ENCODE assay signal across 11 cellular contexts in the genomic region with DNA sequence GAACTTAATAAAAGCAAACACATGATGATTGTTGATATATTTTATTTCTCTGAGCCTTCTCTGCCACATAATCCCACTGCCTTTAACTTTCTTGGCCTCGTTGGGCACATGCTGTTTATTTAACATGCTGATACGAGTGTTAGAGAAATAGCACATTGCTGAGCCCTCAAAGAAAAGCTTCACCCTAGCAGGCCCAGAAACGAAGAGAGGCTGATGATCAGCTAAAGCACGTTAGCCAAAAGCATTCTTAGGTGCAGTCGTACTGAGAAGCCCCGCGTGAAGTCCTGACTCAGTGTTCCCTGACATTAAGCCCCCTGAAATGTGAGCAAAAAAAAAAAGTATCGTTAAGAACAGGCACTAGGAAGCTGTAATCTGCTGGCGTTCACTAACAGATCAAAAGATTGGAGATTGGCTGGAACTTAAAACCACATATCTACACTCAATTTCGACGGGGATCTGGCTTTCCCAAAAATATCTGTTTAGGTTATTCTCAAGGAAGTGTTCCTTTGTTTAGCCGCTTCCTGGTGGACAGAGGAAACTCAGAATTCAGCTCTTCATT.
DNase-seq lines count a peak whose midpoint lies in the region; ATAC-seq and TF ChIP-seq lines count a peak whose summit lies in the region.
"Had no signal": no experiment of that assay in that cellular context is flagged by ENCODE, and none has a peak within 500 bp of the region (broad histone marks: within the 10 kb centered on the region; RNA-seq: fewer than 3 reads in every experiment).

No MANE protein-coding gene starts in this region.

- no peak for TF ChIP-seq POLR2A in uterus (IDR thresholded peaks at IDR 0.05)

- no peaks in the 10 kb centered on the region for H3K9me2 ChIP-seq in GM23338 (ENCODE audit: insufficient read depth)

- H3K36me3 ChIP-seq in GM23338 (ENCODE audit: insufficient read depth) (no peaks in the 10 kb centered on the region), SJCRH30 (peaks cover 9% of the 10 kb centered on the region), fibroblast of lung (ENCODE audit: control insufficient read depth, insufficient read depth, low read length) (no peaks in the 10 kb centered on the region), smooth muscle cell (ENCODE audit: low read depth) (no peaks in the 10 kb centered on the region), uterus (no peaks in the 10 kb centered on the region)

- DNase-seq in GM23338 (ENCODE audit: low spot score) (no peak), SJCRH30 (no peak), fibroblast of lung (ENCODE audit: low read depth in 2 of 2) (no peak), smooth muscle cell (lab: John Stamatoyannopoulos, UW; ENCODE audit: unreplicated experiment) (no peak), uterus (no peak), NCI-H187 (lab: John Stamatoyannopoulos, UW) (no peak), ureter (ENCODE audit: low spot score) (no peak)
- DNase-seq: activated T-cell treated with anti-CD3 and anti-CD28 coated beads, Interleukin-2, amount 50 U/mL, for 1 hour; cortex of kidney; NCI-H1417 treated with DMSO at 0.1 percent for 48 hours; NCI-H510A treated with DMSO at 0.1 percent for 48 hours had no signal

- ATAC-seq in GM23338, result no peak

- H3K9ac ChIP-seq in fibroblast of lung (ENCODE audit: insufficient read depth, low read length) (no peak overlapping the region), smooth muscle cell (ENCODE audit: low read depth) (peak overlapping the region; percentile 81)

- intact Hi-C loops in uterus (cut with DNase I; ENCODE audit: low total_unique reads), result no loop called here

- TF ChIP-seq CTCF in GM23338 (conservative IDR thresholded peaks at IDR 0.05; ENCODE audit: low read depth in 2 of 2) (no peak), fibroblast of lung (conservative IDR thresholded peaks at IDR 0.05 in 1 of 2, IDR thresholded peaks at IDR 0.05 in 1 of 2; ENCODE audit: low read depth in 1 of 2, low read length in 2 of 2) (no peak), smooth muscle cell (IDR thresholded peaks at IDR 0.05; ENCODE audit: borderline replicate concordance, insufficient read depth, poor library complexity, severe bottlenecking) (no peak), uterus (IDR thresholded peaks at IDR 0.05) (no peak)

- H3F3A ChIP-seq in GM23338 (replicated peaks; ENCODE audit: low read depth) (no peaks in the 10 kb centered on the region), smooth muscle cell (ENCODE audit: low read depth) (peaks cover 24% of the 10 kb centered on the region)

- WGBS in smooth muscle cell (ENCODE audit: low lambda C conversion rate), result 14% methylated on average over 12 of the region's 12 CpGs

- H4K20me1 ChIP-seq in GM23338 (replicated peaks; ENCODE audit: insufficient read depth), result no peaks in the 10 kb centered on the region
- H4K20me1 ChIP-seq in fibroblast of lung (ENCODE audit: control insufficient read depth, extremely low read depth, insufficient read depth, low read length), result no peaks in the 10 kb centered on the region
- H4K20me1 ChIP-seq in smooth muscle cell (ENCODE audit: low read depth), result no peaks in the 10 kb centered on the region

- H3K9me3 ChIP-seq in SJCRH30 (replicated peaks), result peaks cover 1% of the 10 kb centered on the region; the same call in 1 of the 2 replicates
- no peaks in the 10 kb centered on the region for H3K9me3 ChIP-seq in fibroblast of lung (ENCODE audit: control insufficient read depth, insufficient read depth, low read depth, low read length)
- H3K9me3 ChIP-seq in smooth muscle cell (replicated peaks; ENCODE audit: low read depth), result no peaks in the 10 kb centered on the region
- no peaks in the 10 kb centered on the region for H3K9me3 ChIP-seq in uterus

- peaks cover 8% of the 10 kb centered on the region for H3K27me3 Mint-ChIP-seq in GM23338 (ENCODE audit: insufficient read depth, low read depth, poor library complexity)

- H3K4me3 ChIP-seq in GM23338 (no peak overlapping the region), SJCRH30 (no peak overlapping the region), fibroblast of lung (replicated peaks in 1 of 4; ENCODE audit: control extremely low read depth in 1 of 4, insufficient read depth in 1 of 4, low read depth in 3 of 4, low read length in 4 of 4) (no peak overlapping the region), smooth muscle cell (no peak overlapping the region), uterus (no peak overlapping the region)

- H3K4me3 Mint-ChIP-seq in GM23338, result no peak overlapping the region

- no peak overlapping the region for H2AFZ ChIP-seq in GM23338
- H2AFZ ChIP-seq in fibroblast of lung (ENCODE audit: low read length), result no peak overlapping the region
- H2AFZ ChIP-seq in smooth muscle cell (ENCODE audit: low read depth), result no peak overlapping the region

- H3K36me3 Mint-ChIP-seq in GM23338 (ENCODE audit: low read depth), result peaks cover 6% of the 10 kb centered on the region; the same call in 2 of the 3 replicates

- no peaks in the 10 kb centered on the region for H3K27me3 ChIP-seq in GM23338 (ENCODE audit: insufficient read depth)
- no peaks in the 10 kb centered on the region for H3K27me3 ChIP-seq in SJCRH30
- no peaks in the 10 kb centered on the region for H3K27me3 ChIP-seq in fibroblast of lung (ENCODE audit: control insufficient read depth, insufficient read depth, low read length)
- H3K27me3 ChIP-seq in smooth muscle cell (ENCODE audit: low read depth), result no peaks in the 10 kb centered on the region
- H3K27me3 ChIP-seq in uterus, result no peaks in the 10 kb centered on the region

- H3K79me2 ChIP-seq in GM23338 (replicated peaks; ENCODE audit: insufficient read depth), result no peaks in the 10 kb centered on the region
- no peaks in the 10 kb centered on the region for H3K79me2 ChIP-seq in fibroblast of lung (ENCODE audit: control insufficient read depth, insufficient read depth, low read length)
- H3K79me2 ChIP-seq in smooth muscle cell (ENCODE audit: low read depth), result no peaks in the 10 kb centered on the region

- peaks cover 10% of the 10 kb centered on the region; the same call in 2 of the 3 replicates for H3K4me1 Mint-ChIP-seq in GM23338

- H3K27ac ChIP-seq in GM23338 (ENCODE audit: low read depth) (no peak overlapping the region), SJCRH30 (peak overlapping the region; percentile 68), fibroblast of lung (ENCODE audit: insufficient read depth, low read length) (no peak overlapping the region), smooth muscle cell (ENCODE audit: low read depth) (peak overlapping the region; percentile 98), uterus (no peak overlapping the region)

- H3K9me3 Mint-ChIP-seq in GM23338, result no peaks in the 10 kb centered on the region

- H3K4me1 ChIP-seq in GM23338 (ENCODE audit: insufficient read depth), result no peaks in the 10 kb centered on the region
- peaks cover 37% of the 10 kb centered on the region for H3K4me1 ChIP-seq in SJCRH30
- no peaks in the 10 kb centered on the region for H3K4me1 ChIP-seq in fibroblast of lung (ENCODE audit: control insufficient read depth, extremely low read depth, insufficient read depth, low read length)
- H3K4me1 ChIP-seq in smooth muscle cell (ENCODE audit: low read depth), result peaks cover 8% of the 10 kb centered on the region
- H3K4me1 ChIP-seq in uterus, result no peaks in the 10 kb centered on the region

- peak overlapping the region; percentile 74 for H3K27ac Mint-ChIP-seq in GM23338

- H3K4me2 ChIP-seq in GM23338 (no peak overlapping the region), fibroblast of lung (ENCODE audit: extremely low read depth, insufficient read depth, low read length) (peak overlapping the region; percentile 2), smooth muscle cell (peak overlapping the region; percentile 77)

TF ChIP-seq in GM23338, 12 proteins besides CTCF, POLR2A, EP300 and RAD21 (continues in another document):
- TF ChIP-seq ZNF114 (CRISPR knock-in tag; IDR thresholded peaks at IDR 0.05) (no peak), CREB1 (CRISPR knock-in tag; IDR thresholded peaks at IDR 0.05; ENCODE audit: low read depth) (no peak)
- TF ChIP-seq, protein P1, sequence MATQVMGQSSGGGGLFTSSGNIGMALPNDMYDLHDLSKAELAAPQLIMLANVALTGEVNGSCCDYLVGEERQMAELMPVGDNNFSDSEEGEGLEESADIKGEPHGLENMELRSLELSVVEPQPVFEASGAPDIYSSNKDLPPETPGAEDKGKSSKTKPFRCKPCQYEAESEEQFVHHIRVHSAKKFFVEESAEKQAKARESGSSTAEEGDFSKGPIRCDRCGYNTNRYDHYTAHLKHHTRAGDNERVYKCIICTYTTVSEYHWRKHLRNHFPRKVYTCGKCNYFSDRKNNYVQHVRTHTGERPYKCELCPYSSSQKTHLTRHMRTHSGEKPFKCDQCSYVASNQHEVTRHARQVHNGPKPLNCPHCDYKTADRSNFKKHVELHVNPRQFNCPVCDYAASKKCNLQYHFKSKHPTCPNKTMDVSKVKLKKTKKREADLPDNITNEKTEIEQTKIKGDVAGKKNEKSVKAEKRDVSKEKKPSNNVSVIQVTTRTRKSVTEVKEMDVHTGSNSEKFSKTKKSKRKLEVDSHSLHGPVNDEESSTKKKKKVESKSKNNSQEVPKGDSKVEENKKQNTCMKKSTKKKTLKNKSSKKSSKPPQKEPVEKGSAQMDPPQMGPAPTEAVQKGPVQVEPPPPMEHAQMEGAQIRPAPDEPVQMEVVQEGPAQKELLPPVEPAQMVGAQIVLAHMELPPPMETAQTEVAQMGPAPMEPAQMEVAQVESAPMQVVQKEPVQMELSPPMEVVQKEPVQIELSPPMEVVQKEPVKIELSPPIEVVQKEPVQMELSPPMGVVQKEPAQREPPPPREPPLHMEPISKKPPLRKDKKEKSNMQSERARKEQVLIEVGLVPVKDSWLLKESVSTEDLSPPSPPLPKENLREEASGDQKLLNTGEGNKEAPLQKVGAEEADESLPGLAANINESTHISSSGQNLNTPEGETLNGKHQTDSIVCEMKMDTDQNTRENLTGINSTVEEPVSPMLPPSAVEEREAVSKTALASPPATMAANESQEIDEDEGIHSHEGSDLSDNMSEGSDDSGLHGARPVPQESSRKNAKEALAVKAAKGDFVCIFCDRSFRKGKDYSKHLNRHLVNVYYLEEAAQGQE (IDR thresholded peaks at IDR 0.05; ENCODE audit: unreplicated experiment), result no peak

Comparison
In these comparisons a context has a peak if more than half of its experiments do, and no peak if none do; other contexts are left out.
1. H3K27ac ChIP-seq: peak in SJCRH30 (single experiment) and smooth muscle cell (single experiment); none in GM23338 (single experiment), fibroblast of lung (single experiment) and uterus (0 of 2).